ENCODE assay signal across 23 cellular contexts in genomic region chr2:48049371-48049770, GRCh38.
"Had no signal": no experiment of that assay in that cellular context is flagged by ENCODE, and none has a peak within 500 bp of the region (broad histone marks: within the 10 kb centered on the region; RNA-seq: fewer than 3 reads in every experiment).

No MANE protein-coding gene starts in this region.

- H3K27me3 ChIP-seq: foreskin keratinocyte, hepatocyte, pancreas, spleen, testis, tibial nerve had no signal

- H2AFZ ChIP-seq: hepatocyte had no signal

- FAIRE-seq: endothelial cell of umbilical vein, pancreas had no signal

- H3K9me3 ChIP-seq: pancreas, psoas muscle, spleen, testis, tibial nerve had no signal

- H3K27me3 Mint-ChIP-seq: naive B cell; stimulated activated memory B cell treated with anti-CD40 and anti-IgM and Interleukin-4, amounts not matched to agents 10 μg/mL and 1 μg/mL and 100 μg/mL, for 72 hours had no signal

- H3K9me3 Mint-ChIP-seq: stimulated activated naive CD8-positive, alpha-beta T cell treated with anti-CD3 and anti-CD28 coated beads, Interleukin-15, Interleukin-2, amounts not matched to agents 100 ng/mL and 50 ng/mL, for 24 hours had no signal

- H3K36me3 ChIP-seq: pancreas, spleen, tibial nerve had no signal

- H3K27ac Mint-ChIP-seq: stimulated activated memory B cell treated with anti-CD40 and anti-IgM and Interleukin-4, amounts not matched to agents 10 μg/mL and 1 μg/mL and 100 μg/mL, for 72 hours; stimulated activated naive CD8-positive, alpha-beta T cell treated with anti-CD3 and anti-CD28 coated beads, Interleukin-15, Interleukin-2, amounts not matched to agents 100 ng/mL and 50 ng/mL, for 24 hours had no signal

- ATAC-seq: foreskin keratinocyte, left colon, left ventricle myocardium superior, psoas muscle, sciatic nerve had no signal

- DNase-seq: effector CD4-positive, alpha-beta T cell; endodermal cell; erythroblast; foreskin keratinocyte; head of caudate nucleus; left colon; left ventricle myocardium superior; pancreas; psoas muscle; retina; spleen; stimulated activated CD4-positive, alpha-beta T cell treated with anti-CD3 and anti-CD28 coated beads, Interleukin-15, amount 100 ng/mL, for 24 hours; stimulated activated CD4-positive, alpha-beta T cell treated with anti-CD3 and anti-CD28 coated beads, Interleukin-1b, Interleukin-23, amount 100 ng/mL, for 48 hours; stimulated activated CD4-positive, alpha-beta T cell treated with anti-CD3 and anti-CD28 coated beads, Interleukin-4, amount 100 ng/mL, for 24 hours; testis had no signal

- H3K4me2 ChIP-seq: hepatocyte had no signal

- H3K4me3 ChIP-seq: coronary artery, hepatocyte, pancreas, psoas muscle, spleen, testis, tibial nerve had no signal

- H3K4me3 Mint-ChIP-seq: endodermal cell; naive B cell; stimulated activated memory B cell treated with anti-CD40 and anti-IgM and Interleukin-4, amounts not matched to agents 10 μg/mL and 1 μg/mL and 100 μg/mL, for 72 hours; stimulated activated naive CD8-positive, alpha-beta T cell treated with anti-CD3 and anti-CD28 coated beads, Interleukin-15, Interleukin-2, amounts not matched to agents 100 ng/mL and 50 ng/mL, for 24 hours had no signal

- H3K79me2 ChIP-seq: hepatocyte had no signal

- H3K36me3 Mint-ChIP-seq: stimulated activated memory B cell treated with anti-CD40 and anti-IgM and Interleukin-4, amounts not matched to agents 10 μg/mL and 1 μg/mL and 100 μg/mL, for 72 hours had no signal

- H3K27ac ChIP-seq: coronary artery, foreskin keratinocyte, hepatocyte, pancreas, psoas muscle, spleen, testis, tibial nerve had no signal

- H3K4me1 ChIP-seq: foreskin keratinocyte, pancreas, psoas muscle had no signal
